21 cellular contexts compared by ENCODE assay signal in the genomic region with DNA sequence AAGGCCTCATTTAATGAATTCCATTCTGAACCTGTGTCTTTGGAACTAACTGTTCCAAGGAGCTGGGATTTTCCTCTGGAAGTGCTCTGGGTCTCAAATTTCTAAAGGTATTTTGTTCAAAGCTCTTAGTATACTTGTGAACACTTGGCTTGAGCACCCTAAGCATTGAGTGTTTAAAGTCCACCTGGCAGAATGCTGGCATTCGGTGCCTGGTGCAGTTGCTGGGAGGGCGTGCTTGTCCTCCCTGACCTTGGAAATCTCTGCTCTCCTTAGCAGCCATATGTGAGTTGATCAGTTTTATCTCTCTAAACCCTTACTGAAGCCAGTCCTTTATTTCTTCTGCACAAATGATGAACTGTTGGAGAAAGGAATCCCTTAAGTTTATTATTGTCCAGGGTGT. TPM values are rescaled to one million over a fixed set of nuclear protein-coding genes. Genes with fewer than 3 reads are reported as not detected.
DNase-seq lines count a peak whose midpoint lies in the region; ATAC-seq, FAIRE-seq and TF ChIP-seq lines count a peak whose summit lies in the region.
"Had no signal": no experiment of that assay in that cellular context is flagged by ENCODE, and none has a peak within 500 bp of the region (broad histone marks: within the 10 kb centered on the region; RNA-seq: fewer than 3 reads in every experiment).

No MANE protein-coding gene starts in this region.

- no peak overlapping the region for H3K27ac Mint-ChIP-seq in chondrocyte (ENCODE audit: unreplicated experiment)
- H3K27ac Mint-ChIP-seq: CD14-positive monocyte had no signal

- intact Hi-C loops in right cardiac atrium (cut with DNase I): no loop called here
- intact Hi-C loops in cardiac septum (cut with DNase I): loop anchor here (2.0 kb wide), 1 partner anchor 16 kb away; no protein-coding TSS in a partner anchor
- intact Hi-C loops in left lung (cut with DNase I): no loop called here
- intact Hi-C loops in pancreas (cut with DNase I): no loop called here

- no peak overlapping the region for H3K4me3 Mint-ChIP-seq in chondrocyte (ENCODE audit: unreplicated experiment)
- H3K4me3 Mint-ChIP-seq: CD14-positive monocyte; central memory CD8-positive, alpha-beta T cell had no signal

- peak overlapping the region; percentile 28 for H3K27ac ChIP-seq in right cardiac atrium (ENCODE audit: low read length)
- peak overlapping the region; percentile 48 to 91 for H3K27ac ChIP-seq in left lung
- peak overlapping the region; percentile 16 to 96 (median 68) for H3K27ac ChIP-seq in pancreas
- H3K27ac ChIP-seq: vagina, WERI-Rb-1 had no signal

- H3K4me3 ChIP-seq in right cardiac atrium (ENCODE audit: low read length): no peak overlapping the region
- peak overlapping the region in 1 of 2 donors; percentile 65 for H3K4me3 ChIP-seq in left lung
- peak overlapping the region in 1 of 4 donors; percentile 82 for H3K4me3 ChIP-seq in pancreas
- H3K4me3 ChIP-seq: vagina had no signal

- H3K9me3 Mint-ChIP-seq in chondrocyte (ENCODE audit: low read depth): no peaks in the 10 kb centered on the region
- H3K9me3 Mint-ChIP-seq: central memory CD8-positive, alpha-beta T cell had no signal

- H3K27me3 Mint-ChIP-seq in chondrocyte (ENCODE audit: low read depth): no peaks in the 10 kb centered on the region

- H3K27me3 ChIP-seq in right cardiac atrium (ENCODE audit: control insufficient read depth, insufficient read depth): no peaks in the 10 kb centered on the region
- peaks cover 0 to 24% of the 10 kb centered on the region in 2 donors for H3K27me3 ChIP-seq in left lung
- no peaks in the 10 kb centered on the region for H3K27me3 ChIP-seq in pancreas
- H3K27me3 ChIP-seq: vagina had no signal

- peaks cover 43% of the 10 kb centered on the region for H3K4me1 Mint-ChIP-seq in chondrocyte (ENCODE audit: low read depth)

- H3K36me3 ChIP-seq in left lung (peaks cover 0 to 15% of the 10 kb centered on the region in 2 donors), pancreas (peaks cover 0 to 10% (median 3%) of the 10 kb centered on the region in 3 donors)

- no peak for TF ChIP-seq CTCF in left lung (IDR thresholded peaks at IDR 0.05)
- TF ChIP-seq CTCF in pancreas (IDR thresholded peaks at IDR 0.05): no peak
- TF ChIP-seq CTCF in chondrocyte (IDR thresholded peaks at IDR 0.05): no peak

- peaks cover 22% of the 10 kb centered on the region for H3K4me1 ChIP-seq in right cardiac atrium (ENCODE audit: control insufficient read depth, insufficient read depth, low read length)
- peaks cover 15 to 43% of the 10 kb centered on the region in 2 donors for H3K4me1 ChIP-seq in left lung
- H3K4me1 ChIP-seq in pancreas: peaks cover 22 to 32% (median 23%) of the 10 kb centered on the region in 3 donors

- DNase-seq in right cardiac atrium (no peak), cardiac septum (ENCODE audit: low spot score) (no peak), left lung (no peak), pancreas (peak in 2 of 6 donors; percentile 44 to 67), chondrocyte (ENCODE audit: low spot score) (no peak), superior temporal gyrus (ENCODE audit: extremely low spot score) (no peak)
- DNase-seq: activated CD8-positive, alpha-beta memory T cell treated with anti-CD3 and anti-CD28 coated beads, Interleukin-2, amount 50 U/mL, for 48 hours; activated effector memory CD4-positive, alpha-beta T cell treated with anti-CD3 and anti-CD28 coated beads, Interleukin-2, amount 50 U/mL, for 16 hours; amygdala; effector CD8-positive, alpha-beta T cell; islet precursor cell; stimulated activated CD4-positive, alpha-beta T cell treated with anti-CD3 and anti-CD28 coated beads, Interleukin-1b, Interleukin-23, amount 100 ng/mL, for 48 hours; stimulated activated naive CD8-positive, alpha-beta T cell treated with anti-CD3 and anti-CD28 coated beads, Interleukin-15, Interleukin-2, amounts not matched to agents 100 U/mL and 50 U/mL, for 24 hours; WERI-Rb-1 had no signal

- no peak for FAIRE-seq in pancreas (lab: Jason Lieb, UNC)
- FAIRE-seq: GM12891 had no signal

- 56% methylated on average over 2 of the region's 2 CpGs for WGBS in right cardiac atrium
- WGBS in pancreas, 2 donors: 22 to 24% methylated on average over 2 of the region's 2 CpGs

- peaks cover 15% of the 10 kb centered on the region for H3K36me3 Mint-ChIP-seq in chondrocyte (ENCODE audit: low read depth)

- no peak for ATAC-seq in right cardiac atrium
- ATAC-seq in left lung: peak; percentile 53
- ATAC-seq in pancreas: peak in 3 of 4 donors; percentile 26 to 60 (median 34)
- ATAC-seq in HG03460 (IDR thresholded peaks at IDR 0.05; ENCODE audit: unreplicated experiment): no peak
- ATAC-seq in GM21786 (IDR thresholded peaks at IDR 0.05; ENCODE audit: unreplicated experiment): no peak
- ATAC-seq: stimulated activated naive CD8-positive, alpha-beta T cell treated with anti-CD3 and anti-CD28 coated beads, Interleukin-15, Interleukin-2, amounts not matched to agents 100 U/mL and 50 U/mL, for 24 hours had no signal

- H3K9me3 ChIP-seq in right cardiac atrium (ENCODE audit: control insufficient read depth, low read length): no peaks in the 10 kb centered on the region
- H3K9me3 ChIP-seq in left lung: no peaks in the 10 kb centered on the region
- no peaks in the 10 kb centered on the region for H3K9me3 ChIP-seq in pancreas
- H3K9me3 ChIP-seq: vagina had no signal

RNA-seq across cellular contexts. Expression of gene MTARC2, which starts 3.0 kb away (rescaled TPM):
- total RNA-seq in right cardiac atrium (10 to 100 TPM; 25.9 to 33.0 (median 31.5) TPM), cardiac septum (22.1 TPM), left lung (10 to 100 TPM; 41.2 to 45.8 TPM), pancreas (10 to 100 TPM; 14.8 to 27.0 (median 16.8) TPM), chondrocyte (18.6 to 21.3 TPM (median 19.5 TPM) in 3 replicates)
- polyA plus RNA-seq in right cardiac atrium (26.3 TPM), pancreas (10 to 100 TPM; 12.2 to 15.9 TPM)
- total RNA-seq: T-helper 2 cell treated with Interferon-gamma antibody and Interleukin-4, amounts not matched to agents 100 ng/mL and 5 ng/mL, for 36 hours had no signal

RNA-seq across cellular contexts. Expression of gene MTARC1, which starts 35.6 kb away (rescaled TPM):
- total RNA-seq in right cardiac atrium (10 to 100 TPM in 1 of 4 donors, 1 to 10 TPM in 3; 3.2 to 10.9 (median 3.5) TPM), cardiac septum (12.8 TPM), left lung (10 to 100 TPM; 33.5 to 38.6 TPM), pancreas (10 to 100 TPM in 1 of 6 donors, 1 to 10 TPM in 5; 2.5 to 10.8 (median 7.4) TPM), chondrocyte (2.5 to 5.4 TPM (median 2.8 TPM) in 3 replicates)
- polyA plus RNA-seq in right cardiac atrium (13.4 TPM), pancreas (1 to 10 TPM; 6.0 to 7.1 TPM)
- total RNA-seq: T-helper 2 cell treated with Interferon-gamma antibody and Interleukin-4, amounts not matched to agents 100 ng/mL and 5 ng/mL, for 36 hours had no signal

Comparison
In these comparisons a context has a peak if more than half of its experiments do, and no peak if none do; other contexts are left out.
1. ATAC-seq: peak in left lung (single experiment) and pancreas (3 of 4); none in right cardiac atrium (0 of 2), HG03460 (single experiment) and GM21786 (single experiment).
2. Peak in every context shown above with its lines, with median percentiles within 50 percentile points of each other: H3K27ac ChIP-seq.